Comparison of ENCODE assay signal across 18 cellular contexts in the genomic region with DNA sequence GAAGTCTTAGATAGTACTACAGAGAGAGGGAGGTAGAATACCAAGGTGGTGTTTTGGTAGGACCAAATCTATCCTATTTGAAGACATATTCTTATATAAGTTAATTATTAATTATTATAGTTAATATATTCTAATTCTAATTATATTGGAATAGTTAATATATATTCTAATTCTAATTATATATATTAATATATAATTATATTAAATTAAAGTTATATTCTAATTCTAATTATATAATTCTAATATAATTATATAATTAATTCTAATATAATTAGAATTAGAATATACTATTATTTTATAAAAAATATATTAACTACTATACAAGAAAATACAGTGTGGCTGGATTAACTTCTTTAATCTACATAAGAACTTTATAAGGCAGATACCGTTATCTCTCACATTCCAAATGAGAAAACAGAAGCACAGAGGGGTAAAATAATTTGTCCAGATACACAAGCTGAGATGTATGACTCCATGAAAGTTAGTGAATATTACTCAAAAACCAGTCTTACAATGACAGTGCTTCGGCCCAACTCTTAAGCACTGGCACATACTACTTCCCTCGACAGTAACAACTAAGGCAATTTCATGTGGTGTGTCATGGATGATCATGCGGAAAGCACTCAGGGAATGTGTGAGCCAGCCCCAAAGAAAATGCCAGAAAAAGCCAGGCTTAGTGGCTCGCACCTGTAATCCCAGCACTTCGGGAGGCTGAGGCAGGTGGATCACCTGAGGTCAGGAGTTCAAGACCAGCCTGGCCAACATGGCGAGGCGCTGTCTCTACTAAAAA. TPM values are rescaled to one million over a fixed set of nuclear protein-coding genes. Genes with fewer than 3 reads are reported as not detected.
A peak's percentile ranks its signal among the peaks of the same experiment; 100 is the strongest.
DNase-seq lines count a peak whose midpoint lies in the region; ATAC-seq, FAIRE-seq and TF ChIP-seq lines count a peak whose summit lies in the region.
"Had no signal": no experiment of that assay in that cellular context is flagged by ENCODE, and none has a peak within 500 bp of the region (broad histone marks: within the 10 kb centered on the region; RNA-seq: fewer than 3 reads in every experiment).

No MANE protein-coding gene starts in this region.

- TF ChIP-seq CTCF in nephron progenitor cell (IDR thresholded peaks at IDR 0.05), result no peak

- ATAC-seq in HG03342 (IDR thresholded peaks at IDR 0.05; ENCODE audit: unreplicated experiment), result no peak
- ATAC-seq in left colon, result no peak
- ATAC-seq: lower lobe of right lung; natural killer cell treated with Interleukin-12 subunit alpha and Interleukin-12 subunit beta and Interleukin-15 and Interleukin-18, amount 100 ng/mL, for 72 hours had no signal

- H3K4me1 Mint-ChIP-seq in nephron progenitor cell, result peaks cover 14% of the 10 kb centered on the region
- peaks cover 0 to 3% of the 10 kb centered on the region in 2 donors for H3K4me1 Mint-ChIP-seq in immature natural killer cell

- H3K9me3 Mint-ChIP-seq in nephron progenitor cell (no peaks in the 10 kb centered on the region), immature natural killer cell (no peaks in the 10 kb centered on the region)
- H3K9me3 Mint-ChIP-seq: natural killer cell treated with Interleukin-12 subunit alpha and Interleukin-12 subunit beta and Interleukin-15 and Interleukin-18, amount 100 ng/mL, for 72 hours had no signal

- DNase-seq in EL (peak; percentile 74), RCC 7860 (ENCODE audit: low spot score) (peak; percentile 34), fibroblast of gingiva (ENCODE audit: low read depth) (peak; percentile 3), nephron progenitor cell (no peak), NCI-H2227 (lab: John Stamatoyannopoulos, UW; ENCODE audit: unreplicated experiment) (no peak), immature natural killer cell (no peak), left colon (no peak)
- DNase-seq: activated CD8-positive, alpha-beta memory T cell treated with anti-CD3 and anti-CD28 coated beads for 24 hours; amygdala; BE2C; DMS 273 treated with DMSO at 0.1 percent for 48 hours; lower lobe of right lung; NCI-H2081; NCI-H748 treated with DMSO at 0.1 percent for 48 hours; stimulated activated CD4-positive, alpha-beta T cell treated with anti-CD3 and anti-CD28 coated beads, Interleukin-1b, Interleukin-23, amount 100 ng/mL, for 48 hours had no signal

- H3K27me3 Mint-ChIP-seq in nephron progenitor cell (ENCODE audit: low read depth, poor library complexity) (peaks cover 2% of the 10 kb centered on the region), immature natural killer cell (ENCODE audit: low read depth in 3 of 3) (no peaks in the 10 kb centered on the region)
- H3K27me3 Mint-ChIP-seq: natural killer cell treated with Interleukin-12 subunit alpha and Interleukin-12 subunit beta and Interleukin-15 and Interleukin-18, amount 100 ng/mL, for 72 hours had no signal

- peak overlapping the region; percentile 53 for H3K27ac Mint-ChIP-seq in nephron progenitor cell
- no peak overlapping the region for H3K27ac Mint-ChIP-seq in immature natural killer cell
- H3K27ac Mint-ChIP-seq: natural killer cell treated with Interleukin-12 subunit alpha and Interleukin-12 subunit beta and Interleukin-15 and Interleukin-18, amount 100 ng/mL, for 72 hours had no signal

- FAIRE-seq in RCC 7860 (lab: Jason Lieb, UNC), result peak; percentile 88
- FAIRE-seq: HTR-8/SVneo had no signal

- H3K4me3 Mint-ChIP-seq in nephron progenitor cell (no peak overlapping the region), immature natural killer cell (no peak overlapping the region)
- H3K4me3 Mint-ChIP-seq: natural killer cell treated with Interleukin-12 subunit alpha and Interleukin-12 subunit beta and Interleukin-15 and Interleukin-18, amount 100 ng/mL, for 72 hours had no signal

- intact Hi-C loops in left colon (cut with DNase I, micrococcal nuclease), result no loop called here

- peaks cover 5% of the 10 kb centered on the region for H3K36me3 Mint-ChIP-seq in nephron progenitor cell (ENCODE audit: low read depth)
- peaks cover 0 to 6% (median 0%) of the 10 kb centered on the region in 3 donors for H3K36me3 Mint-ChIP-seq in immature natural killer cell
- H3K36me3 Mint-ChIP-seq: natural killer cell treated with Interleukin-12 subunit alpha and Interleukin-12 subunit beta and Interleukin-15 and Interleukin-18, amount 100 ng/mL, for 72 hours had no signal

RNA-seq across cellular contexts. Expression of gene TYW1B, which starts 42.6 kb away (rescaled TPM):
- polyA plus RNA-seq in immature natural killer cell, result 1 to 10 TPM in 1 of 3 donors, under 1 TPM in 2; 0.55 to 2.0 (median 0.88) TPM
- total RNA-seq in left colon, result 1 to 10 TPM; 2.2 to 3.6 TPM

Comparison
In these comparisons a context has a peak if more than half of its experiments do, and no peak if none do; other contexts are left out.
1. DNase-seq: peak in EL (single experiment), RCC 7860 (single experiment) and fibroblast of gingiva (single experiment); none in nephron progenitor cell (single experiment), NCI-H2227 (single experiment), immature natural killer cell (0 of 3) and left colon (0 of 2).